ENCODE assay signal across 10 cellular contexts in genomic region chr9:101648493-101648892, GRCh38. TPM values are rescaled to one million over a fixed set of nuclear protein-coding genes. Genes with fewer than 3 reads are reported as not detected.
"Had no signal": no experiment of that assay in that cellular context is flagged by ENCODE, and none has a peak within 500 bp of the region (broad histone marks: within the 10 kb centered on the region; RNA-seq: fewer than 3 reads in every experiment).

No MANE protein-coding gene starts in this region.

- H3K27ac ChIP-seq: HL-60, KMS-11 had no signal

- DNase-seq: Karpas-422, Kasumi-1, KBM-7, KG1 had no signal

- FAIRE-seq: HTR-8/SVneo had no signal

- H3K4me2 ChIP-seq: KMS-11 had no signal

- H3K9ac ChIP-seq: KMS-11 had no signal

RNA-seq across cellular contexts. Expression of gene PPP3R2, which starts 53.7 kb away (rescaled TPM):
- total RNA-seq: HT-29, HT1080 had no signal
- polyA plus RNA-seq: IgD-negative memory B cell had no signal
